Comparison of ENCODE assay signal across 17 cellular contexts in genomic region chr20:62743777-62744317, GRCh38. TPM values are rescaled to one million over a fixed set of nuclear protein-coding genes. Genes with fewer than 3 reads are reported as not detected.
A peak's percentile ranks its signal among the peaks of the same experiment; 100 is the strongest.
DNase-seq lines count a peak whose midpoint lies in the region; ATAC-seq and TF ChIP-seq lines count a peak whose summit lies in the region.
"Had no signal": no experiment of that assay in that cellular context is flagged by ENCODE, and none has a peak within 500 bp of the region (broad histone marks: within the 10 kb centered on the region; RNA-seq: fewer than 3 reads in every experiment).

No MANE protein-coding gene starts in this region.

- H3K36me3 ChIP-seq in IMR-90 (ENCODE audit: control insufficient read depth, insufficient read depth, low read length) (no peaks in the 10 kb centered on the region), osteoblast (ENCODE audit: insufficient read depth, low read length) (no peaks in the 10 kb centered on the region), PC-3 (ENCODE audit: low read depth, low read length) (no peaks in the 10 kb centered on the region)

- H2AFZ ChIP-seq in IMR-90 (replicated peaks; ENCODE audit: low read length, poor library complexity) = no peak overlapping the region
- H2AFZ ChIP-seq in osteoblast (ENCODE audit: low read length) = no peak overlapping the region
- H2AFZ ChIP-seq in PC-3 (ENCODE audit: low read length) = no peak overlapping the region

- H3K4me3 Mint-ChIP-seq in activated CD8-positive, alpha-beta T cell treated with anti-CD3 and anti-CD28 coated beads, Interleukin-2, amount 10 ng/mL, durations not matched to agents 7 days and 5 days = no peak overlapping the region
- no peak overlapping the region for H3K4me3 Mint-ChIP-seq in activated CD8-positive, alpha-beta T cell treated with anti-CD3 and anti-CD28 coated beads for 36 hours
- H3K4me3 Mint-ChIP-seq: CD14-positive monocyte had no signal

- POLR2A ChIA-PET in activated CD8-positive, alpha-beta T cell treated with anti-CD3 and anti-CD28 coated beads, Interleukin-2, amount 10 ng/mL, durations not matched to agents 7 days and 5 days (lab: Charles Lee) = no interaction called here
- POLR2A ChIA-PET in activated CD8-positive, alpha-beta T cell treated with anti-CD3 and anti-CD28 coated beads for 36 hours (lab: Charles Lee) = no interaction called here
- POLR2A ChIA-PET in IMR-90 (lab: Charles Lee; ENCODE audit: unreplicated experiment) = no interaction called here
- POLR2A ChIA-PET in PC-3 (lab: Charles Lee; ENCODE audit: unreplicated experiment) = no interaction called here

- no peak overlapping the region for H3K4me3 ChIP-seq in IMR-90 (ENCODE audit: insufficient read depth, low read depth, low read length)
- no peak overlapping the region for H3K4me3 ChIP-seq in osteoblast (ENCODE audit: insufficient read depth, low read length)
- no peak overlapping the region for H3K4me3 ChIP-seq in PC-3 (ENCODE audit: low read length)

- H3K9me3 ChIP-seq in IMR-90 (ENCODE audit: control insufficient read depth, insufficient read depth, low read length) (no peaks in the 10 kb centered on the region), osteoblast (ENCODE audit: low read depth, low read length) (no peaks in the 10 kb centered on the region), PC-3 (ENCODE audit: low read length) (no peaks in the 10 kb centered on the region)
- H3K9me3 ChIP-seq: Caco-2 had no signal

- no peak overlapping the region for H3K23ac ChIP-seq in IMR-90 (ENCODE audit: low read depth, low read length)

- peaks cover 5% of the 10 kb centered on the region for H3F3A ChIP-seq in PC-3 (ENCODE audit: low read length, unreplicated experiment)

- no peak overlapping the region for H4K5ac ChIP-seq in IMR-90 (ENCODE audit: low read depth, low read length)

- H3K9me2 ChIP-seq in PC-3 (replicated peaks; ENCODE audit: low read length) = no peaks in the 10 kb centered on the region

- peaks cover 41% of the 10 kb centered on the region for H3K4me1 Mint-ChIP-seq in activated CD8-positive, alpha-beta T cell treated with anti-CD3 and anti-CD28 coated beads, Interleukin-2, amount 10 ng/mL, durations not matched to agents 7 days and 5 days (ENCODE audit: low read depth)
- peaks cover 28% of the 10 kb centered on the region for H3K4me1 Mint-ChIP-seq in activated CD8-positive, alpha-beta T cell treated with anti-CD3 and anti-CD28 coated beads for 36 hours (ENCODE audit: low read depth)

- H3K27me3 Mint-ChIP-seq in activated CD8-positive, alpha-beta T cell treated with anti-CD3 and anti-CD28 coated beads, Interleukin-2, amount 10 ng/mL, durations not matched to agents 7 days and 5 days (ENCODE audit: low read depth) = peaks cover 16% of the 10 kb centered on the region
- no peaks in the 10 kb centered on the region for H3K27me3 Mint-ChIP-seq in activated CD8-positive, alpha-beta T cell treated with anti-CD3 and anti-CD28 coated beads for 36 hours

- no peak for TF ChIP-seq CTCF in activated CD8-positive, alpha-beta T cell treated with anti-CD3 and anti-CD28 coated beads for 36 hours (IDR thresholded peaks at IDR 0.05)
- TF ChIP-seq CTCF in IMR-90 (conservative IDR thresholded peaks at IDR 0.05; ENCODE audit: low read depth, low read length) (no peak), osteoblast (IDR thresholded peaks at IDR 0.05; ENCODE audit: extremely low read depth, low read depth, low read length) (no peak), PC-3 (conservative IDR thresholded peaks at IDR 0.05; ENCODE audit: low read depth, low read length) (no peak)

- in situ Hi-C loops in IMR-90 (cut with MboI; ENCODE audit: low sequenced_read_pairs) = no loop called here

- no peaks in the 10 kb centered on the region for H3K27me3 ChIP-seq in IMR-90 (ENCODE audit: control insufficient read depth, insufficient read depth, low read length)
- H3K27me3 ChIP-seq in osteoblast (ENCODE audit: insufficient read depth, low read length) = peaks cover 13% of the 10 kb centered on the region
- no peaks in the 10 kb centered on the region for H3K27me3 ChIP-seq in PC-3 (ENCODE audit: low read length)

- H2BK120ac ChIP-seq in IMR-90 (ENCODE audit: low read depth, low read length) = peak overlapping the region; percentile 49; the same call in 1 of the 2 replicates

- dilution Hi-C loops in IMR-90 (cut with HindIII; ENCODE audit: low sequenced_read_pairs, unreplicated experiment) = no loop called here

- H2AK9ac ChIP-seq in IMR-90 (replicated peaks; ENCODE audit: low read depth, low read length, poor library complexity) = peak overlapping the region; percentile 88

- H3K56ac ChIP-seq in IMR-90 (ENCODE audit: extremely low read depth, insufficient read depth, low read length) = no peak overlapping the region

- CTCF ChIA-PET in activated CD8-positive, alpha-beta T cell treated with anti-CD3 and anti-CD28 coated beads, Interleukin-2, amount 10 ng/mL, durations not matched to agents 7 days and 5 days (lab: Charles Lee) = interaction anchor here (1.2 kb wide), 1 partner anchor 48 kb away, joined by 3 read pairs; no protein-coding TSS in a partner anchor
- CTCF ChIA-PET in activated CD8-positive, alpha-beta T cell treated with anti-CD3 and anti-CD28 coated beads for 36 hours (lab: Charles Lee) = no interaction called here
- CTCF ChIA-PET in IMR-90 (lab: Yijun Ruan, JAX) (no interaction called here), PC-3 (lab: Charles Lee) (interaction anchor here (0.6 kb wide), 1 partner anchor 46 kb away, joined by 3 read pairs; no protein-coding TSS in a partner anchor)

- H2BK5ac ChIP-seq in IMR-90 (ENCODE audit: low read depth, low read length, poor library complexity, severe bottlenecking) = no peak overlapping the region

- H4K91ac ChIP-seq in IMR-90 (ENCODE audit: insufficient read depth, low read depth, low read length) = no peak overlapping the region

- H3K36me3 Mint-ChIP-seq in activated CD8-positive, alpha-beta T cell treated with anti-CD3 and anti-CD28 coated beads, Interleukin-2, amount 10 ng/mL, durations not matched to agents 7 days and 5 days (ENCODE audit: low read depth) = no peaks in the 10 kb centered on the region
- no peaks in the 10 kb centered on the region for H3K36me3 Mint-ChIP-seq in activated CD8-positive, alpha-beta T cell treated with anti-CD3 and anti-CD28 coated beads for 36 hours (ENCODE audit: low read depth)

- H3K79me1 ChIP-seq in IMR-90 (ENCODE audit: low read depth in 1 of 2, low read length in 2 of 2) = peaks cover 0 to 7% of the 10 kb centered on the region in 2 experiments; a peak in 1 of 4 replicates

- TF ChIP-seq RAD21 in IMR-90 (IDR thresholded peaks at IDR 0.05; ENCODE audit: low read length) = no peak

- H3K9ac ChIP-seq in IMR-90 (ENCODE audit: low read depth, low read length) (no peak overlapping the region), PC-3 (ENCODE audit: low read length) (no peak overlapping the region)

- H3K18ac ChIP-seq in IMR-90 (ENCODE audit: low read depth, low read length) = no peak overlapping the region

- H2BK20ac ChIP-seq in IMR-90 (ENCODE audit: low read depth, low read length) = no peak overlapping the region

- peak overlapping the region; percentile 47; the same call in 1 of the 2 replicates for H2AK5ac ChIP-seq in IMR-90 (ENCODE audit: low read depth, low read length)

- BruUV-seq in IMR-90 (replicated peaks; lab: Mats Ljungman, UMichigan) = no TSS peak
- BruUV-seq in PC-3 (replicated peaks; lab: Mats Ljungman, UMichigan) = no TSS peak

- intact Hi-C loops in activated CD8-positive, alpha-beta T cell treated with anti-CD3 and anti-CD28 coated beads for 36 hours (cut with micrococcal nuclease) = no loop called here
- intact Hi-C loops in IMR-90 (cut with micrococcal nuclease) = no loop called here
- intact Hi-C loops in cardiac septum (cut with DNase I) = no loop called here
- intact Hi-C loops in PC-3 (cut with micrococcal nuclease) = no loop called here

- H4K20me1 ChIP-seq in IMR-90 (ENCODE audit: insufficient read depth, low read length) (no peaks in the 10 kb centered on the region), osteoblast (ENCODE audit: insufficient read depth, low read length) (no peaks in the 10 kb centered on the region), PC-3 (ENCODE audit: low read length) (no peaks in the 10 kb centered on the region)

- no peak for DNase-seq in activated CD8-positive, alpha-beta T cell treated with anti-CD3 and anti-CD28 coated beads, Interleukin-2, amount 10 ng/mL, durations not matched to agents 7 days and 5 days
- DNase-seq in activated CD8-positive, alpha-beta T cell treated with anti-CD3 and anti-CD28 coated beads for 36 hours = no peak
- DNase-seq in IMR-90 = no peak
- DNase-seq in cardiac septum (ENCODE audit: low spot score) = peak; percentile 38
- peak; percentile 34 for DNase-seq in osteoblast (ENCODE audit: insufficient read length, low spot score, missing footprints)
- DNase-seq in NCI-H1417 (lab: John Stamatoyannopoulos, UW) = no peak
- no peak for DNase-seq in 8988T
- DNase-seq in PC-3 = no peak
- DNase-seq: Caco-2, Kasumi-1, NCI-H1105 treated with DMSO at 0.1 percent for 48 hours, NCI-H1930, NCI-H2171 treated with DMSO at 0.1 percent for 48 hours, NCI-H510A, NCI-H82 had no signal

- no peak for ATAC-seq in activated CD8-positive, alpha-beta T cell treated with anti-CD3 and anti-CD28 coated beads, Interleukin-2, amount 10 ng/mL, durations not matched to agents 7 days and 5 days
- no peak for ATAC-seq in activated CD8-positive, alpha-beta T cell treated with anti-CD3 and anti-CD28 coated beads for 36 hours
- ATAC-seq in IMR-90 (ENCODE audit: low read depth) (no peak), PC-3 (no peak)

- H3K27ac ChIP-seq in IMR-90 (ENCODE audit: insufficient read depth, low read length) = no peak overlapping the region; the same call in 1 of the 2 replicates
- H3K27ac ChIP-seq in osteoblast (ENCODE audit: low read depth, low read length) = no peak overlapping the region
- no peak overlapping the region for H3K27ac ChIP-seq in PC-3 (ENCODE audit: low read length)

- peak overlapping the region; percentile 56 for H3K4ac ChIP-seq in IMR-90 (ENCODE audit: low read depth, low read length)

- peak overlapping the region in 1 of 2 experiments; percentile 27; a peak in 1 of 4 replicates for H4K8ac ChIP-seq in IMR-90 (ENCODE audit: low read depth in 2 of 2, low read length in 2 of 2)

- no peaks in the 10 kb centered on the region for H3K9me3 Mint-ChIP-seq in activated CD8-positive, alpha-beta T cell treated with anti-CD3 and anti-CD28 coated beads, Interleukin-2, amount 10 ng/mL, durations not matched to agents 7 days and 5 days (ENCODE audit: insufficient read depth)
- no peaks in the 10 kb centered on the region for H3K9me3 Mint-ChIP-seq in activated CD8-positive, alpha-beta T cell treated with anti-CD3 and anti-CD28 coated beads for 36 hours

- peaks cover 7% of the 10 kb centered on the region for H3K9me1 ChIP-seq in IMR-90 (ENCODE audit: insufficient read depth, low read length)

- H3K4me1 ChIP-seq in IMR-90 (ENCODE audit: control insufficient read depth, insufficient read depth, low read length) (peaks cover 13% of the 10 kb centered on the region), osteoblast (ENCODE audit: insufficient read depth, low read length) (peaks cover 12% of the 10 kb centered on the region), PC-3 (ENCODE audit: insufficient read depth, low read length) (peaks cover 25% of the 10 kb centered on the region)
- H3K4me1 ChIP-seq: Caco-2 had no signal

- peak overlapping the region; percentile 37; the same call in 1 of the 2 replicates for H3K14ac ChIP-seq in IMR-90 (replicated peaks; ENCODE audit: low read depth, low read length)

- H3K27ac Mint-ChIP-seq in activated CD8-positive, alpha-beta T cell treated with anti-CD3 and anti-CD28 coated beads, Interleukin-2, amount 10 ng/mL, durations not matched to agents 7 days and 5 days = peak overlapping the region; percentile 3
- no peak overlapping the region for H3K27ac Mint-ChIP-seq in activated CD8-positive, alpha-beta T cell treated with anti-CD3 and anti-CD28 coated beads for 36 hours

- WGBS in IMR-90 (ENCODE audit: extremely low coverage in 2 of 2, insufficient read length in 1 of 2), 2 experiments = 69% methylated on average over 5 of the region's 20 CpGs; no CpG with 5 or more reads in 1 of the 2 experiments

- TF ChIP-seq POLR2A in IMR-90 (IDR thresholded peaks at IDR 0.05; ENCODE audit: low read depth, low read length) = no peak

- no peak overlapping the region for H3K4me2 ChIP-seq in IMR-90 (ENCODE audit: low read depth, low read length)
- H3K4me2 ChIP-seq in osteoblast (ENCODE audit: insufficient read depth, low read length) = no peak overlapping the region
- no peak overlapping the region for H3K4me2 ChIP-seq in PC-3 (ENCODE audit: low read length)

- no peak overlapping the region; the same call in 2 of the 3 replicates for H2BK15ac ChIP-seq in IMR-90 (ENCODE audit: low read depth, low read length)

- H3K79me2 ChIP-seq in osteoblast (ENCODE audit: insufficient read depth, low read length) (no peaks in the 10 kb centered on the region), PC-3 (ENCODE audit: low read length) (no peaks in the 10 kb centered on the region)

RNA-seq across cellular contexts. Expression of gene NTSR1, which starts 35.2 kb away (rescaled TPM):
- under 1 TPM; 0.13 to 0.21 TPM for total RNA-seq in activated CD8-positive, alpha-beta T cell treated with anti-CD3 and anti-CD28 coated beads, Interleukin-2, amount 10 ng/mL, durations not matched to agents 7 days and 5 days
- total RNA-seq in activated CD8-positive, alpha-beta T cell treated with anti-CD3 and anti-CD28 coated beads for 36 hours = not detected
- total RNA-seq in IMR-90 (2012; rRNA removed) (0.54 and 0.56 TPM in 2 replicates), cardiac septum (0.08 TPM), osteoblast (not detected in 2 replicates), PC-3 (2014; rRNA removed) (7.8 and 10.6 TPM in 2 replicates)
- polyA plus RNA-seq in IMR-90 (2012; rRNA removed) = 1.8 and 2.3 TPM in 2 replicates
- 1.1 and 1.9 TPM in 2 replicates for polyA plus RNA-seq in IMR-90 (2012; cell fraction: cytosol; rRNA removed)
- 1.2 and 2.9 TPM in 2 replicates for polyA plus RNA-seq in IMR-90 (2012; cell fraction: nucleus; rRNA removed; ENCODE audit: low replicate concordance)
- total RNA-seq: H4 had no signal

RNA-seq across cellular contexts. Expression of gene MRGBP, which starts 52.4 kb away (rescaled TPM):
- 10 to 100 TPM; 18.3 to 19.2 TPM for total RNA-seq in activated CD8-positive, alpha-beta T cell treated with anti-CD3 and anti-CD28 coated beads, Interleukin-2, amount 10 ng/mL, durations not matched to agents 7 days and 5 days
- total RNA-seq in activated CD8-positive, alpha-beta T cell treated with anti-CD3 and anti-CD28 coated beads for 36 hours = 10 to 100 TPM; 18.5 to 18.9 TPM
- 18.3 and 21.9 TPM in 2 replicates for total RNA-seq in IMR-90 (2012; rRNA removed)
- polyA plus RNA-seq in IMR-90 (2012; rRNA removed) = 15.5 and 17.7 TPM in 2 replicates
- polyA plus RNA-seq in IMR-90 (2012; cell fraction: cytosol; rRNA removed) = 14.9 and 16.0 TPM in 2 replicates
- polyA plus RNA-seq in IMR-90 (2012; cell fraction: nucleus; rRNA removed; ENCODE audit: low replicate concordance) = 21.4 and 23.1 TPM in 2 replicates
- 7.9 TPM for total RNA-seq in cardiac septum
- 14.1 and 15.2 TPM in 2 replicates for total RNA-seq in osteoblast
- total RNA-seq in PC-3 (2014; rRNA removed) = 48.8 and 56.3 TPM in 2 replicates

Comparison
In these comparisons a context has a peak if more than half of its experiments do, and no peak if none do; other contexts are left out.
1. CTCF ChIA-PET loops: an anchor here in activated CD8-positive, alpha-beta T cell treated with anti-CD3 and anti-CD28 coated beads, Interleukin-2, amount 10 ng/mL, durations not matched to agents 7 days and 5 days (1.2 kb wide) and PC-3 (0.6 kb wide); none called in activated CD8-positive, alpha-beta T cell treated with anti-CD3 and anti-CD28 coated beads for 36 hours and IMR-90.
2. DNase-seq: peak in cardiac septum (single experiment) and osteoblast (single experiment); none in activated CD8-positive, alpha-beta T cell treated with anti-CD3 and anti-CD28 coated beads, Interleukin-2, amount 10 ng/mL, durations not matched to agents 7 days and 5 days (single experiment), activated CD8-positive, alpha-beta T cell treated with anti-CD3 and anti-CD28 coated beads for 36 hours (single experiment), IMR-90 (single experiment), NCI-H1417 (0 of 3), 8988T (single experiment) and PC-3 (single experiment).